25 cellular contexts compared by ENCODE assay signal in genomic region chr21:21968810-21969588, GRCh38.
DNase-seq lines count a peak whose midpoint lies in the region; TF ChIP-seq lines count a peak whose summit lies in the region.
"Had no signal": no experiment of that assay in that cellular context is flagged by ENCODE, and none has a peak within 500 bp of the region (broad histone marks: within the 10 kb centered on the region; RNA-seq: fewer than 3 reads in every experiment).

No MANE protein-coding gene starts in this region.

- H4K20me1 ChIP-seq in SU-DHL-6 (ENCODE audit: low read depth, low read length), result no peaks in the 10 kb centered on the region
- H4K20me1 ChIP-seq: BLaER1 had no signal

- H2AFZ ChIP-seq in SU-DHL-6 (ENCODE audit: low read depth, low read length, severe bottlenecking), result peak overlapping the region; percentile 52

- intact Hi-C loops in activated CD4-positive, alpha-beta T cell treated with anti-CD3 and anti-CD28 coated beads, Interleukin-2, amount 10 ng/mL, durations not matched to agents 24 days and 14 days (cut with micrococcal nuclease), result no loop called here

- TF ChIP-seq CTCF in SU-DHL-6 (IDR thresholded peaks at IDR 0.05; ENCODE audit: insufficient read depth, low read length, poor library complexity, severe bottlenecking), result no peak
- TF ChIP-seq CTCF in nephron (IDR thresholded peaks at IDR 0.05; ENCODE audit: unreplicated experiment in 3 of 3), result no peak

- H3K4me1 Mint-ChIP-seq in nephron, result peaks cover 13% of the 10 kb centered on the region
- no peaks in the 10 kb centered on the region for H3K4me1 Mint-ChIP-seq in activated CD4-positive, alpha-beta T cell treated with anti-CD3 and anti-CD28 coated beads, Interleukin-2, amount 10 ng/mL, durations not matched to agents 24 days and 14 days
- H3K4me1 Mint-ChIP-seq: activated CD4-positive, alpha-beta T cell treated with anti-CD3 and anti-CD28 coated beads for 36 hours; activated naive CD4-positive, alpha-beta T cell treated with anti-CD3 and anti-CD28 coated beads, Interleukin-2, amount 50 U/mL, for 24 hours; natural killer cell; stimulated activated naive B cell treated with anti-CD40 and anti-IgM and Interleukin-4, amounts not matched to agents 10 μg/mL and 1 μg/mL and 100 μg/mL, for 72 hours had no signal

- H3K9ac ChIP-seq in SU-DHL-6 (ENCODE audit: low read length), result no peak overlapping the region
- H3K9ac ChIP-seq: BLaER1 had no signal

- H3K4me2 ChIP-seq in SU-DHL-6 (ENCODE audit: low read depth, low read length, poor library complexity, severe bottlenecking), result no peak overlapping the region
- H3K4me2 ChIP-seq: BLaER1 had no signal

- no peaks in the 10 kb centered on the region for H3K79me2 ChIP-seq in SU-DHL-6 (ENCODE audit: insufficient read depth, low read length)

- no peaks in the 10 kb centered on the region for H3K36me3 ChIP-seq in SU-DHL-6 (ENCODE audit: low read length)
- H3K36me3 ChIP-seq: BLaER1, brain microvascular endothelial cell, gastrocnemius medialis, ovary had no signal

- DNase-seq in HT1080 (ENCODE audit: low read depth), result peak; percentile 28
- peak; percentile 55 to 93 for DNase-seq in NCI-H2081 (lab: John Stamatoyannopoulos, UW)
- no peak for DNase-seq in SIG-M5 treated with dmso at 0.1 percent for 504 hours (lab: John Stamatoyannopoulos, UW; ENCODE audit: unreplicated experiment)
- DNase-seq in activated CD4-positive, alpha-beta T cell treated with anti-CD3 and anti-CD28 coated beads, Interleukin-2, amount 10 ng/mL, durations not matched to agents 24 days and 14 days, result no peak
- DNase-seq in ACHN, result no peak
- DNase-seq: activated CD4-positive, alpha-beta T cell treated with anti-CD3 and anti-CD28 coated beads for 36 hours; amniotic stem cell; brain microvascular endothelial cell; gastrocnemius medialis; mucosa of descending colon; natural killer cell; NCI-H187; NCI-H226; ovary; PC-3; small intestine; stimulated activated naive B cell treated with anti-CD40 and anti-IgM and Interleukin-4, amounts not matched to agents 10 μg/mL and 1 μg/mL and 100 μg/mL, for 72 hours; substantia nigra had no signal

- in situ Hi-C loops in ACHN (cut with HindIII; ENCODE audit: low pct_ligation_motif_present, low pct_unique_long_range_greater_than_20kb, low sequenced_read_pairs), result no loop called here

- H3K9me2 ChIP-seq in SU-DHL-6 (replicated peaks; ENCODE audit: insufficient read depth, low read length), result no peaks in the 10 kb centered on the region

- no peaks in the 10 kb centered on the region for H3K27me3 ChIP-seq in SU-DHL-6 (ENCODE audit: low read length)
- H3K27me3 ChIP-seq: BLaER1, brain microvascular endothelial cell, gastrocnemius medialis, ovary had no signal

- H3K9me3 ChIP-seq in SU-DHL-6 (ENCODE audit: insufficient read depth, low read length), result peaks cover 23% of the 10 kb centered on the region; the same call in 1 of the 2 replicates
- H3K9me3 ChIP-seq: gastrocnemius medialis, ovary had no signal

- H3K27me3 Mint-ChIP-seq in nephron (ENCODE audit: low read depth), result no peaks in the 10 kb centered on the region
- H3K27me3 Mint-ChIP-seq in activated CD4-positive, alpha-beta T cell treated with anti-CD3 and anti-CD28 coated beads, Interleukin-2, amount 10 ng/mL, durations not matched to agents 24 days and 14 days, result no peaks in the 10 kb centered on the region
- H3K27me3 Mint-ChIP-seq: activated CD4-positive, alpha-beta T cell treated with anti-CD3 and anti-CD28 coated beads for 36 hours; activated naive CD4-positive, alpha-beta T cell treated with anti-CD3 and anti-CD28 coated beads, Interleukin-2, amount 50 U/mL, for 24 hours; stimulated activated naive B cell treated with anti-CD40 and anti-IgM and Interleukin-4, amounts not matched to agents 10 μg/mL and 1 μg/mL and 100 μg/mL, for 72 hours; type B pancreatic cell had no signal

- H3K4me3 Mint-ChIP-seq in nephron, result no peak overlapping the region
- H3K4me3 Mint-ChIP-seq in activated CD4-positive, alpha-beta T cell treated with anti-CD3 and anti-CD28 coated beads, Interleukin-2, amount 10 ng/mL, durations not matched to agents 24 days and 14 days, result no peak overlapping the region
- H3K4me3 Mint-ChIP-seq: activated CD4-positive, alpha-beta T cell treated with anti-CD3 and anti-CD28 coated beads for 36 hours; activated naive CD4-positive, alpha-beta T cell treated with anti-CD3 and anti-CD28 coated beads, Interleukin-2, amount 50 U/mL, for 24 hours; natural killer cell; stimulated activated naive B cell treated with anti-CD40 and anti-IgM and Interleukin-4, amounts not matched to agents 10 μg/mL and 1 μg/mL and 100 μg/mL, for 72 hours; type B pancreatic cell had no signal

- H3K4me3 ChIP-seq in SU-DHL-6 (ENCODE audit: insufficient read depth, low read length, poor library complexity, severe bottlenecking), result no peak overlapping the region
- H3K4me3 ChIP-seq: BLaER1, gastrocnemius medialis, lung, mucosa of descending colon, ovary had no signal

- no peaks in the 10 kb centered on the region for H3K36me3 Mint-ChIP-seq in nephron (ENCODE audit: low read depth)
- H3K36me3 Mint-ChIP-seq in activated CD4-positive, alpha-beta T cell treated with anti-CD3 and anti-CD28 coated beads, Interleukin-2, amount 10 ng/mL, durations not matched to agents 24 days and 14 days (ENCODE audit: low read depth), result no peaks in the 10 kb centered on the region
- H3K36me3 Mint-ChIP-seq: natural killer cell; stimulated activated naive B cell treated with anti-CD40 and anti-IgM and Interleukin-4, amounts not matched to agents 10 μg/mL and 1 μg/mL and 100 μg/mL, for 72 hours; type B pancreatic cell had no signal

- peaks cover 16% of the 10 kb centered on the region for H3K9me3 Mint-ChIP-seq in nephron
- H3K9me3 Mint-ChIP-seq in activated CD4-positive, alpha-beta T cell treated with anti-CD3 and anti-CD28 coated beads, Interleukin-2, amount 10 ng/mL, durations not matched to agents 24 days and 14 days, result peaks cover 4% of the 10 kb centered on the region
- H3K9me3 Mint-ChIP-seq: type B pancreatic cell had no signal

- H3K27ac Mint-ChIP-seq in nephron, result peak overlapping the region; percentile 8 to 52 (median 22)
- H3K27ac Mint-ChIP-seq in activated CD4-positive, alpha-beta T cell treated with anti-CD3 and anti-CD28 coated beads, Interleukin-2, amount 10 ng/mL, durations not matched to agents 24 days and 14 days, result no peak overlapping the region
- H3K27ac Mint-ChIP-seq: activated CD4-positive, alpha-beta T cell treated with anti-CD3 and anti-CD28 coated beads for 36 hours; activated naive CD4-positive, alpha-beta T cell treated with anti-CD3 and anti-CD28 coated beads, Interleukin-2, amount 50 U/mL, for 24 hours; activated T-helper 2 cell treated with anti-CD3 and anti-CD28 coated beads, Interferon-gamma antibody, Interleukin-2, Interleukin-4, amounts not matched to agents 10 μg/mL and 5 μg/mL and 100 μg/mL, durations not matched to agents 14 hours and 24 hours and 36 hours; natural killer cell; stimulated activated naive B cell treated with anti-CD40 and anti-IgM and Interleukin-4, amounts not matched to agents 10 μg/mL and 1 μg/mL and 100 μg/mL, for 72 hours; type B pancreatic cell had no signal

- H3F3A ChIP-seq in SU-DHL-6 (ENCODE audit: insufficient read depth), result no peaks in the 10 kb centered on the region

- no peak overlapping the region for H3K27ac ChIP-seq in SU-DHL-6 (ENCODE audit: low read depth, low read length)
- H3K27ac ChIP-seq: BLaER1, brain microvascular endothelial cell, gastrocnemius medialis, ovary had no signal

Comparison
In these comparisons a context has a peak if more than half of its experiments do, and no peak if none do; other contexts are left out.
1. DNase-seq: peak in HT1080 (single experiment) and NCI-H2081 (2 of 2); none in SIG-M5 treated with dmso at 0.1 percent for 504 hours (single experiment), activated CD4-positive, alpha-beta T cell treated with anti-CD3 and anti-CD28 coated beads, Interleukin-2, amount 10 ng/mL, durations not matched to agents 24 days and 14 days (single experiment) and ACHN (single experiment).